ENCODE assay signal across 8 cellular contexts in genomic region chr2:18178736-18179349, GRCh38.
DNase-seq lines count a peak whose midpoint lies in the region; ATAC-seq, FAIRE-seq and TF ChIP-seq lines count a peak whose summit lies in the region.

No MANE protein-coding gene starts in this region.

- no peaks in the 10 kb centered on the region for H3K4me1 Mint-ChIP-seq in T-helper 2 cell treated with Interferon-gamma antibody and Interleukin-4, amounts not matched to agents 5 μg/mL and 100 μg/mL, for 36 hours (ENCODE audit: low read depth)
- H3K4me1 Mint-ChIP-seq in osteocyte (ENCODE audit: unreplicated experiment) = no peaks in the 10 kb centered on the region

- no peaks in the 10 kb centered on the region for H3K9me3 ChIP-seq in BLaER1

- ATAC-seq in HG02642 (IDR thresholded peaks at IDR 0.05; ENCODE audit: poor library complexity, unreplicated experiment) = peak; percentile 92

- no peak for FAIRE-seq in GM12892 (lab: Jason Lieb, UNC)

- no peaks in the 10 kb centered on the region for H3K27me3 ChIP-seq in BLaER1

- no peaks in the 10 kb centered on the region for H3K36me3 ChIP-seq in BLaER1

- no peaks in the 10 kb centered on the region for H3K27me3 Mint-ChIP-seq in T-helper 2 cell treated with Interferon-gamma antibody and Interleukin-4, amounts not matched to agents 5 μg/mL and 100 μg/mL, for 36 hours (ENCODE audit: low read depth)
- peaks cover 2% of the 10 kb centered on the region for H3K27me3 Mint-ChIP-seq in osteocyte (ENCODE audit: unreplicated experiment)

- H4K20me1 ChIP-seq in BLaER1 = no peaks in the 10 kb centered on the region

- no peak overlapping the region for H3K4me3 ChIP-seq in BLaER1
- no peak overlapping the region for H3K4me3 ChIP-seq in NB4 (ENCODE audit: low read depth, low read length)

- peak; percentile 3 for DNase-seq in GM12892 (ENCODE audit: insufficient read length)
- DNase-seq in NB4 (ENCODE audit: low read depth) = peak; percentile 76
- DNase-seq in T-helper 2 cell treated with Interferon-gamma antibody and Interleukin-4, amounts not matched to agents 5 μg/mL and 100 μg/mL, for 36 hours (ENCODE audit: low spot score) = peak; percentile 7
- DNase-seq in fibroblast of peridontal ligament (ENCODE audit: extremely low read depth) = peak; percentile 79
- DNase-seq in osteocyte (ENCODE audit: extremely low spot score, unreplicated experiment) = no peak
- no peak for DNase-seq in effector CD8-positive, alpha-beta T cell (lab: John Stamatoyannopoulos, UW)

- no peak for TF ChIP-seq POLR2A in GM12892 (IDR thresholded peaks at IDR 0.05; ENCODE audit: low read depth, low read length)
- no peak for TF ChIP-seq POLR2A in NB4 (IDR thresholded peaks at IDR 0.05; ENCODE audit: extremely low read depth, insufficient read length)

- no peak overlapping the region for H3K4me3 Mint-ChIP-seq in T-helper 2 cell treated with Interferon-gamma antibody and Interleukin-4, amounts not matched to agents 5 μg/mL and 100 μg/mL, for 36 hours
- H3K4me3 Mint-ChIP-seq in osteocyte (ENCODE audit: unreplicated experiment) = no peak overlapping the region

- no peak overlapping the region for H3K27ac Mint-ChIP-seq in T-helper 2 cell treated with Interferon-gamma antibody and Interleukin-4, amounts not matched to agents 5 μg/mL and 100 μg/mL, for 36 hours
- H3K27ac Mint-ChIP-seq in osteocyte (ENCODE audit: unreplicated experiment) = no peak overlapping the region

- no peaks in the 10 kb centered on the region for H3K9me3 Mint-ChIP-seq in T-helper 2 cell treated with Interferon-gamma antibody and Interleukin-4, amounts not matched to agents 5 μg/mL and 100 μg/mL, for 36 hours
- H3K9me3 Mint-ChIP-seq in osteocyte (ENCODE audit: unreplicated experiment) = no peaks in the 10 kb centered on the region

- peak overlapping the region; percentile 48; the same call in 1 of the 2 replicates for H3K4me2 ChIP-seq in BLaER1

- H3K9ac ChIP-seq in BLaER1 = no peak overlapping the region

- TF ChIP-seq CTCF in NB4 (IDR thresholded peaks at IDR 0.05; ENCODE audit: low read depth, low read length) = peak; percentile 84
- peak; percentile 68 for TF ChIP-seq CTCF in osteocyte (IDR thresholded peaks at IDR 0.05)

- no peaks in the 10 kb centered on the region for H3K36me3 Mint-ChIP-seq in T-helper 2 cell treated with Interferon-gamma antibody and Interleukin-4, amounts not matched to agents 5 μg/mL and 100 μg/mL, for 36 hours (ENCODE audit: low read depth)
- no peaks in the 10 kb centered on the region for H3K36me3 Mint-ChIP-seq in osteocyte (ENCODE audit: unreplicated experiment)

- H3K4me1 ChIP-seq in BLaER1 = peaks cover 11% of the 10 kb centered on the region

- no peak overlapping the region for H3K27ac ChIP-seq in BLaER1

Comparison
In these comparisons a context has a peak if more than half of its experiments do, and no peak if none do; other contexts are left out.
1. DNase-seq: peak in GM12892 (single experiment), NB4 (single experiment), T-helper 2 cell treated with Interferon-gamma antibody and Interleukin-4, amounts not matched to agents 5 μg/mL and 100 μg/mL, for 36 hours (single experiment) and fibroblast of peridontal ligament (single experiment); none in osteocyte (single experiment) and effector CD8-positive, alpha-beta T cell (single experiment).